ENCODE assay signal across 31 cellular contexts in genomic region chr5:111353035-111353434, GRCh38.
"Had no signal": no experiment of that assay in that cellular context is flagged by ENCODE, and none has a peak within 500 bp of the region (broad histone marks: within the 10 kb centered on the region; RNA-seq: fewer than 3 reads in every experiment).

No MANE protein-coding gene starts in this region.

- H3K9me3 ChIP-seq: ascending aorta had no signal

- H3K4me1 Mint-ChIP-seq: brain had no signal

- H3K9me3 Mint-ChIP-seq: brain; central memory CD8-positive, alpha-beta T cell had no signal

- ATAC-seq: activated T-cell treated with anti-CD3 and anti-CD28 coated beads, Interleukin-2, amount 50 U/mL, for 4 hours; Panc1; Right ventricle myocardium inferior; T-cell had no signal

- H3K4me3 ChIP-seq: ascending aorta, SK-N-MC had no signal

- DNase-seq: activated CD4-positive, alpha-beta memory T cell treated with anti-CD3 and anti-CD28 coated beads for 36 hours; activated CD4-positive, alpha-beta T cell treated with anti-CD3 and anti-CD28 coated beads, Interleukin-2, amount 10 ng/mL, durations not matched to agents 7 days and 5 days; activated CD4-positive, CD25-positive, alpha-beta regulatory T cell; activated CD8-positive, alpha-beta memory T cell treated with anti-CD3 and anti-CD28 coated beads for 24 hours; activated gamma-delta T cell; activated naive CD4-positive, alpha-beta T cell treated with anti-CD3 and anti-CD28 coated beads for 36 hours; activated naive CD8-positive, alpha-beta T cell treated with anti-CD3 and anti-CD28 coated beads, Interleukin-2, amount 10 ng/mL, durations not matched to agents 7 days and 5 days; activated T-cell treated with anti-CD3 and anti-CD28 coated beads, Interleukin-2, amount 50 U/mL, for 4 hours; amniotic stem cell; Kasumi-1; KBM-7; MV-4-11; NCI-H1092 treated with DMSO at 0.1 percent for 48 hours; NCI-H1417 treated with DMSO at 0.1 percent for 48 hours; NCI-H1694; NCI-H2029; NCI-H345; NCI-H510A; NCI-H526 treated with DMSO at 0.1 percent for 48 hours; NCI-H82; NK-92 treated with Interleukin-12 subunit alpha and Interleukin-12 subunit beta, amount 100 ng/mL, for 24 hours; OCI-M1; RPMI8226; T-cell had no signal

- H3K27me3 Mint-ChIP-seq: activated CD4-positive, alpha-beta memory T cell treated with anti-CD3 and anti-CD28 coated beads for 36 hours; activated CD4-positive, alpha-beta T cell treated with anti-CD3 and anti-CD28 coated beads, Interleukin-2, amount 10 ng/mL, durations not matched to agents 7 days and 5 days; activated naive CD8-positive, alpha-beta T cell treated with anti-CD3 and anti-CD28 coated beads, Interleukin-2, amount 10 ng/mL, durations not matched to agents 7 days and 5 days; brain; central memory CD8-positive, alpha-beta T cell; T-cell had no signal

- H3K27ac Mint-ChIP-seq: activated CD4-positive, alpha-beta memory T cell treated with anti-CD3 and anti-CD28 coated beads for 36 hours; activated CD4-positive, alpha-beta T cell treated with anti-CD3 and anti-CD28 coated beads, Interleukin-2, amount 10 ng/mL, durations not matched to agents 7 days and 5 days; activated naive CD4-positive, alpha-beta T cell treated with anti-CD3 and anti-CD28 coated beads for 36 hours; activated naive CD8-positive, alpha-beta T cell treated with anti-CD3 and anti-CD28 coated beads, Interleukin-2, amount 10 ng/mL, durations not matched to agents 7 days and 5 days; brain; T-cell had no signal

- H3K36me3 ChIP-seq: ascending aorta had no signal

- H3K27me3 ChIP-seq: ascending aorta had no signal

- H3K27ac ChIP-seq: ascending aorta, SK-N-MC, VCaP had no signal

- H3K4me3 Mint-ChIP-seq: activated CD4-positive, alpha-beta memory T cell treated with anti-CD3 and anti-CD28 coated beads for 36 hours; activated CD4-positive, alpha-beta T cell treated with anti-CD3 and anti-CD28 coated beads, Interleukin-2, amount 10 ng/mL, durations not matched to agents 7 days and 5 days; activated naive CD4-positive, alpha-beta T cell treated with anti-CD3 and anti-CD28 coated beads for 36 hours; activated naive CD8-positive, alpha-beta T cell treated with anti-CD3 and anti-CD28 coated beads, Interleukin-2, amount 10 ng/mL, durations not matched to agents 7 days and 5 days; activated T-cell treated with anti-CD3 and anti-CD28 coated beads, Interleukin-2, amount 50 U/mL, for 4 hours; brain; central memory CD8-positive, alpha-beta T cell; T-cell had no signal

- H3K4me1 ChIP-seq: ascending aorta had no signal
